In the genomic region with DNA sequence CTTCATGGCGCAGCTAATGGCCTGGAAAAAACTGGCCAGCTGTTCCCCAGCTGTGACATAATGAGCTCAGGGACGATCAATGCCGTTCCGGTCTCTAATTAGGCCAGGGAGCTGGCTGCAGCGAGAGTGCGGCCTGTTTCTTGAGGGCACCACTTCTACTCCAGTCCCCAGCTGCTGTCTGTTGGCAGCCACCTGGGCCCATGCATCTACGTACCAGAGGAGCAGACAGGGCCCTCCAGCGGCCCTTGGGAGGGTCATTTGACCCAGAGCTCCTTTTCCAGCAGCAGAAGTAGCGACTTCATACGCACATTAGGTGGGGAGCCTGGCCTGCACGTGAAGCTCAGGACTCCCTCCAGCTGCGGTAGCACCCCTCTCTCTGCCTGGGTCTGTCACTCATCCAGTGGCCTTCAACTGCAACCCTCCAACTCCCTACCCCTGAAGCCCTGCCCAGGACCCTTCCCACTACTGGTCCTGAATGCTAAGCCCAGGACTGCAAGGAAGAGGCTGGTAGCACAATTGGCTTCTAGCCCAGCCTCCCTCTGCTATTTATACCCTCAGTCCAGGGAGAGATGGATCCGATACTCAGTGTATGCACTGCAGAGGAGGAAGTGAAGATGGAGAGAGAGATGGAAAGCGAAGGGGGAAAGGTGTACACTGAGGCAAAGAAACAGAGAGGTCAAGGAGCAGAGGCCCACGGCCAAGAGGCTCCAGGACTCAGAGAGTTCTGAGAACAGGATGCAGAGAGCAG, we compare ENCODE assay signal across 9 cellular contexts. TPM values are rescaled to one million over a fixed set of nuclear protein-coding genes. Genes with fewer than 3 reads are reported as not detected.
DNase-seq lines count a peak whose midpoint lies in the region; ATAC-seq and TF ChIP-seq lines count a peak whose summit lies in the region.
"Had no signal": no experiment of that assay in that cellular context is flagged by ENCODE, and none has a peak within 500 bp of the region (broad histone marks: within the 10 kb centered on the region; RNA-seq: fewer than 3 reads in every experiment).

No MANE protein-coding gene starts in this region.

- ATAC-seq in gastrocnemius medialis = peak; percentile 12 to 25

- no peak for TF ChIP-seq CTCF in gastrocnemius medialis (IDR thresholded peaks at IDR 0.05 in 4 of 5, conservative IDR thresholded peaks at IDR 0.05 in 1 of 5)

- no peaks in the 10 kb centered on the region for H3K27me3 ChIP-seq in gastrocnemius medialis

- peaks cover 51% of the 10 kb centered on the region in 2 donors for H3K4me1 ChIP-seq in gastrocnemius medialis

- H3K9me3 ChIP-seq in gastrocnemius medialis = no peaks in the 10 kb centered on the region
- H3K9me3 ChIP-seq: SJSA1 had no signal

- intact Hi-C loops in gastrocnemius medialis (cut with DNase I; ENCODE audit: low total_unique reads) = loop anchor here (5.0 kb wide), 3 partner anchors 103 to 318 kb away; a partner anchor contains a TSS

- H3K27ac ChIP-seq in gastrocnemius medialis = peak overlapping the region; percentile 79 to 95 (median 90)
- H3K27ac ChIP-seq: SJSA1 had no signal

- no peaks in the 10 kb centered on the region for H3K36me3 ChIP-seq in gastrocnemius medialis
- H3K36me3 ChIP-seq: SJSA1 had no signal

- TF ChIP-seq POLR2A in gastrocnemius medialis (IDR thresholded peaks at IDR 0.05) = no peak

- in situ Hi-C loops in gastrocnemius medialis (cut with MboI; ENCODE audit: low sequenced_read_pairs in 4 of 4) = loop anchor here (5.0 to 25.0 kb wide), 4 partner anchors 33 to 256 kb away; a partner anchor contains a TSS

- DNase-seq in NCI-H2107 treated with DMSO at 0.1 percent for 48 hours (lab: John Stamatoyannopoulos, UW; ENCODE audit: unreplicated experiment) (peak; percentile 60), NCI-H2107 (lab: John Stamatoyannopoulos, UW) (no peak), NCI-H510A (lab: John Stamatoyannopoulos, UW) (peak; percentile 32), cerebellum (ENCODE audit: low spot score) (peak; percentile 54), gastrocnemius medialis (peak in 1 of 2 donors; percentile 69), NOMO-1 (lab: John Stamatoyannopoulos, UW; ENCODE audit: unreplicated experiment in 2 of 2) (no peak), epidermal melanocyte (ENCODE audit: insufficient read length, low spot score) (no peak), HK-2 (ENCODE audit: unreplicated experiment) (no peak)

- H3K4me3 ChIP-seq in gastrocnemius medialis = no peak overlapping the region
- H3K4me3 ChIP-seq: SJSA1 had no signal

RNA-seq across cellular contexts. Expression of a gene that starts 9.0 kb away (rescaled TPM):
- total RNA-seq in cerebellum (10.9 TPM), gastrocnemius medialis (not detected)

RNA-seq across cellular contexts. Expression of a gene that starts 17.8 kb away (rescaled TPM):
- total RNA-seq in cerebellum (13.2 TPM), gastrocnemius medialis (1 to 10 TPM in 3 of 4 donors, under 1 TPM in 1; 0.90 to 2.5 (median 1.8) TPM)

RNA-seq across cellular contexts. Expression of a gene that starts 21.1 kb away (rescaled TPM):
- total RNA-seq in cerebellum (10.1 TPM), gastrocnemius medialis (10 to 100 TPM in 3 of 4 donors, 1 to 10 TPM in 1; 8.6 to 20.9 (median 15.1) TPM)

RNA-seq across cellular contexts. Expression of a gene that starts 36.7 kb away (rescaled TPM):
- total RNA-seq in cerebellum (5.4 TPM), gastrocnemius medialis (1 to 10 TPM; 3.1 to 8.0 (median 3.9) TPM)

RNA-seq across cellular contexts. Expression of a gene that starts 46.9 kb away (rescaled TPM):
- total RNA-seq in cerebellum = 5.6 TPM
- total RNA-seq in gastrocnemius medialis = 10 to 100 TPM in 1 of 4 donors, 1 to 10 TPM in 3; 2.1 to 12.1 (median 6.5) TPM

Comparison
In these comparisons a context has a peak if more than half of its experiments do, and no peak if none do; other contexts are left out.
1. DNase-seq: peak in NCI-H2107 treated with DMSO at 0.1 percent for 48 hours (single experiment), NCI-H510A (single experiment) and cerebellum (single experiment); none in NCI-H2107 (single experiment), NOMO-1 (0 of 2), epidermal melanocyte (single experiment) and HK-2 (single experiment).
2. RNA of a gene that starts 9.0 kb away (total RNA-seq): 10.9 TPM in cerebellum (single experiment); not detected in gastrocnemius medialis; every median in the first group is over 10 times any median in the second.